Comparison of ENCODE assay signal across 10 cellular contexts in genomic region chr6:36607782-36608386, GRCh38. TPM values are rescaled to one million over a fixed set of nuclear protein-coding genes. Genes with fewer than 3 reads are reported as not detected.
DNase-seq lines count a peak whose midpoint lies in the region; ATAC-seq and TF ChIP-seq lines count a peak whose summit lies in the region.
"Had no signal": no experiment of that assay in that cellular context is flagged by ENCODE, and none has a peak within 500 bp of the region (broad histone marks: within the 10 kb centered on the region; RNA-seq: fewer than 3 reads in every experiment).

No MANE protein-coding gene starts in this region.

- H3K27me3 Mint-ChIP-seq in T-cell = no peaks in the 10 kb centered on the region

- H2AFZ ChIP-seq in fibroblast of lung (ENCODE audit: low read length) = no peak overlapping the region

- no peak overlapping the region for H3K4me3 ChIP-seq in fibroblast of lung (replicated peaks in 1 of 4; ENCODE audit: control extremely low read depth in 1 of 4, insufficient read depth in 1 of 4, low read depth in 3 of 4, low read length in 4 of 4)

- intact Hi-C loops in sciatic nerve (cut with DNase I) = no loop called here

- H3K79me2 ChIP-seq in fibroblast of lung (ENCODE audit: control insufficient read depth, insufficient read depth, low read length) = peaks cover 38% of the 10 kb centered on the region

- H3K27me3 ChIP-seq in fibroblast of lung (ENCODE audit: control insufficient read depth, insufficient read depth, low read length) = no peaks in the 10 kb centered on the region

- POLR2A ChIA-PET in T-cell (lab: Charles Lee) = interaction anchor here (0.7 to 3.3 kb wide), 6 partner anchors 8 to 70 kb away, joined by 3 to 63 read pairs (median 6); partner anchors contain the start of gene CDKN1A (in 1 of the 2)

- no peak overlapping the region for H3K4me2 ChIP-seq in fibroblast of lung (ENCODE audit: extremely low read depth, insufficient read depth, low read length)

- H3K27ac Mint-ChIP-seq in T-cell = peak overlapping the region; percentile 69 to 79

- peaks cover 76% of the 10 kb centered on the region for H3K36me3 Mint-ChIP-seq in T-cell

- H4K20me1 ChIP-seq in fibroblast of lung (ENCODE audit: control insufficient read depth, extremely low read depth, insufficient read depth, low read length) = peaks cover 8% of the 10 kb centered on the region

- ATAC-seq in T-cell (replicated peaks in 1 of 4) = no peak
- ATAC-seq in sciatic nerve = peak; percentile 6

- peak; percentile 77 for DNase-seq in NCI-H2196 (lab: John Stamatoyannopoulos, UW; ENCODE audit: unreplicated experiment)
- no peak for DNase-seq in NCI-H2196 treated with DMSO at 0.1 percent for 48 hours (lab: John Stamatoyannopoulos, UW; ENCODE audit: unreplicated experiment)
- no peak for DNase-seq in T-cell
- DNase-seq in fibroblast of lung (ENCODE audit: low read depth in 2 of 2) = no peak
- peak; percentile 47 for DNase-seq in sciatic nerve (ENCODE audit: low spot score)
- no peak for DNase-seq in NCI-H2029 treated with DMSO at 0.1 percent for 48 hours (lab: John Stamatoyannopoulos, UW)
- no peak for DNase-seq in SIG-M5 (lab: John Stamatoyannopoulos, UW)
- no peak for DNase-seq in GDM1 (lab: John Stamatoyannopoulos, UW)
- DNase-seq: ACHN; stimulated activated CD4-positive, alpha-beta T cell treated with anti-CD3 and anti-CD28 coated beads, Interleukin-4, amount 100 ng/mL, for 24 hours had no signal

- TF ChIP-seq CTCF in fibroblast of lung (conservative IDR thresholded peaks at IDR 0.05 in 1 of 2, IDR thresholded peaks at IDR 0.05 in 1 of 2; ENCODE audit: low read depth in 1 of 2, low read length in 2 of 2) = no peak

- H3K4me3 Mint-ChIP-seq in T-cell = peak overlapping the region in 1 of 3 donors; percentile 12

- no peak overlapping the region for H3K9ac ChIP-seq in fibroblast of lung (ENCODE audit: insufficient read depth, low read length)

- no peaks in the 10 kb centered on the region for H3K9me3 Mint-ChIP-seq in T-cell

- peak overlapping the region; percentile 6 for H3K27ac ChIP-seq in fibroblast of lung (ENCODE audit: insufficient read depth, low read length)

- H3K4me1 ChIP-seq in fibroblast of lung (ENCODE audit: control insufficient read depth, extremely low read depth, insufficient read depth, low read length) = peaks cover 7% of the 10 kb centered on the region

- H3K4me1 Mint-ChIP-seq in T-cell = peaks cover 65 to 73% (median 72%) of the 10 kb centered on the region in 3 donors

- no peaks in the 10 kb centered on the region for H3K9me3 ChIP-seq in fibroblast of lung (ENCODE audit: control insufficient read depth, insufficient read depth, low read depth, low read length)

- CTCF ChIA-PET in T-cell (lab: Charles Lee) = interaction anchor here in 1 of 2 donors (1.1 kb wide), 1 partner anchor 148 kb away, joined by 3 read pairs; no protein-coding TSS in a partner anchor

- H3K36me3 ChIP-seq in fibroblast of lung (ENCODE audit: control insufficient read depth, insufficient read depth, low read length) = peaks cover 16% of the 10 kb centered on the region

RNA-seq across cellular contexts. Expression of gene SRSF3, which starts 13.7 kb away (rescaled TPM):
- total RNA-seq in T-cell (100 to 1,000 TPM; 322 to 546 (median 332) TPM), fibroblast of lung (191 and 200 TPM in 2 replicates), sciatic nerve (218 TPM)
- 435 and 493 TPM in 2 replicates for polyA plus RNA-seq in fibroblast of lung
- 375 and 433 TPM in 2 replicates for polyA plus RNA-seq in fibroblast of lung (2012)
- polyA minus RNA-seq in fibroblast of lung (ENCODE audit: low replicate concordance) = 24.0 and 69.8 TPM in 2 replicates

Comparison
In these comparisons a context has a peak if more than half of its experiments do, and no peak if none do; other contexts are left out.
1. DNase-seq: peak in NCI-H2196 (single experiment) and sciatic nerve (single experiment); none in NCI-H2196 treated with DMSO at 0.1 percent for 48 hours (single experiment), T-cell (0 of 34), fibroblast of lung (0 of 2), NCI-H2029 treated with DMSO at 0.1 percent for 48 hours (single experiment), SIG-M5 (single experiment) and GDM1 (single experiment).